Comparison of ENCODE assay signal across 9 cellular contexts in genomic region chr15:70318996-70319465, GRCh38.
A peak's percentile ranks its signal among the peaks of the same experiment; 100 is the strongest.
DNase-seq lines count a peak whose midpoint lies in the region; ATAC-seq, FAIRE-seq and TF ChIP-seq lines count a peak whose summit lies in the region.
"Had no signal": no experiment of that assay in that cellular context is flagged by ENCODE, and none has a peak within 500 bp of the region (broad histone marks: within the 10 kb centered on the region; RNA-seq: fewer than 3 reads in every experiment).

No MANE protein-coding gene starts in this region.

- H3K9me3 ChIP-seq in gastrocnemius medialis, result no peaks in the 10 kb centered on the region

- CTCF ChIA-PET in activated B cell treated with CpG ODN at 0.5 μM for 24 hours (lab: Charles Lee) (interaction anchor here (0.6 to 1.7 kb wide), 3 partner anchors 37 to 138 kb away, joined by 3 to 5 read pairs (median 3); no protein-coding TSS in a partner anchor), WTC11 (lab: Charles Lee) (no interaction called here)
- CTCF ChIA-PET in activated CD8-positive, alpha-beta T cell treated with anti-CD3 and anti-CD28 coated beads for 36 hours (lab: Charles Lee), result no interaction called here

- H3K27me3 Mint-ChIP-seq in activated B cell treated with CpG ODN at 0.5 μM for 24 hours (no peaks in the 10 kb centered on the region), WTC11 (ENCODE audit: low read depth) (no peaks in the 10 kb centered on the region)
- H3K27me3 Mint-ChIP-seq in activated CD8-positive, alpha-beta T cell treated with anti-CD3 and anti-CD28 coated beads for 36 hours, result no peaks in the 10 kb centered on the region

- FAIRE-seq in frontal cortex (lab: Jason Lieb, UNC), result no peak

- intact Hi-C loops in activated B cell treated with CpG ODN at 0.5 μM for 24 hours (cut with micrococcal nuclease) (loop anchor here (1.0 to 2.0 kb wide), 12 partner anchors 11 to 564 kb away; partner anchors contain the start of gene TLE3), gastrocnemius medialis (cut with DNase I; ENCODE audit: low total_unique reads) (no loop called here)
- intact Hi-C loops in activated CD8-positive, alpha-beta T cell treated with anti-CD3 and anti-CD28 coated beads for 36 hours (cut with micrococcal nuclease), result no loop called here

- peaks cover 0 to 13% of the 10 kb centered on the region in 2 donors for H3K4me1 ChIP-seq in gastrocnemius medialis

- no peak for TF ChIP-seq POLR2A in gastrocnemius medialis (IDR thresholded peaks at IDR 0.05)

- H3K4me1 Mint-ChIP-seq in activated B cell treated with CpG ODN at 0.5 μM for 24 hours (peaks cover 57% of the 10 kb centered on the region), WTC11 (peaks cover 23% of the 10 kb centered on the region)
- H3K4me1 Mint-ChIP-seq in activated CD8-positive, alpha-beta T cell treated with anti-CD3 and anti-CD28 coated beads for 36 hours (ENCODE audit: low read depth), result no peaks in the 10 kb centered on the region

- H3K27me3 ChIP-seq in gastrocnemius medialis, result no peaks in the 10 kb centered on the region

- POLR2A ChIA-PET in activated B cell treated with CpG ODN at 0.5 μM for 24 hours (lab: Charles Lee) (interaction anchor here (0.7 to 2.7 kb wide), 18 partner anchors 9 to 1140 kb away, joined by 3 to 25 read pairs (median 4); partner anchors contain the start of gene TLE3), WTC11 (lab: Charles Lee) (no interaction called here)
- POLR2A ChIA-PET in activated CD8-positive, alpha-beta T cell treated with anti-CD3 and anti-CD28 coated beads for 36 hours (lab: Charles Lee), result no interaction called here

- no peaks in the 10 kb centered on the region for H3K36me3 ChIP-seq in gastrocnemius medialis

- no peak for DNase-seq in activated B cell treated with CpG ODN at 0.5 μM for 24 hours
- DNase-seq in gastrocnemius medialis, result peak in 1 of 2 donors; percentile 50
- DNase-seq in KBM-7, result no peak
- no peak for DNase-seq in frontal cortex (ENCODE audit: low spot score in 2 of 2)
- DNase-seq in activated CD8-positive, alpha-beta T cell treated with anti-CD3 and anti-CD28 coated beads for 36 hours, result no peak
- no peak for DNase-seq in WTC11 (ENCODE audit: low spot score)
- DNase-seq: kidney glomerular epithelial cell had no signal

- ATAC-seq in GM18909 (IDR thresholded peaks at IDR 0.05; ENCODE audit: poor library complexity, unreplicated experiment), result peak; percentile 43
- peak; percentile 21 for ATAC-seq in HG03064 (IDR thresholded peaks at IDR 0.05; ENCODE audit: low read depth, unreplicated experiment)
- ATAC-seq in activated B cell treated with CpG ODN at 0.5 μM for 24 hours (ENCODE audit: low read depth), result peak; percentile 25
- peak; percentile 50 to 55 for ATAC-seq in gastrocnemius medialis
- ATAC-seq in activated CD8-positive, alpha-beta T cell treated with anti-CD3 and anti-CD28 coated beads for 36 hours, result no peak
- no peak for ATAC-seq in WTC11

- H3K27ac ChIP-seq in gastrocnemius medialis, result no peak overlapping the region

- no peak overlapping the region for H3K4me3 ChIP-seq in gastrocnemius medialis

- H3K36me3 Mint-ChIP-seq in activated B cell treated with CpG ODN at 0.5 μM for 24 hours (ENCODE audit: low read depth), result no peaks in the 10 kb centered on the region
- H3K36me3 Mint-ChIP-seq in activated CD8-positive, alpha-beta T cell treated with anti-CD3 and anti-CD28 coated beads for 36 hours (ENCODE audit: low read depth), result no peaks in the 10 kb centered on the region
- no peaks in the 10 kb centered on the region for H3K36me3 Mint-ChIP-seq in WTC11

- H3K9me3 Mint-ChIP-seq in activated B cell treated with CpG ODN at 0.5 μM for 24 hours (no peaks in the 10 kb centered on the region), WTC11 (no peaks in the 10 kb centered on the region)
- no peaks in the 10 kb centered on the region for H3K9me3 Mint-ChIP-seq in activated CD8-positive, alpha-beta T cell treated with anti-CD3 and anti-CD28 coated beads for 36 hours

- TF ChIP-seq CTCF in activated B cell treated with CpG ODN at 0.5 μM for 24 hours (IDR thresholded peaks at IDR 0.05), result no peak
- no peak for TF ChIP-seq CTCF in gastrocnemius medialis (IDR thresholded peaks at IDR 0.05 in 4 of 5, conservative IDR thresholded peaks at IDR 0.05 in 1 of 5)
- TF ChIP-seq CTCF in activated CD8-positive, alpha-beta T cell treated with anti-CD3 and anti-CD28 coated beads for 36 hours (IDR thresholded peaks at IDR 0.05), result no peak
- TF ChIP-seq CTCF in WTC11 (IDR thresholded peaks at IDR 0.05), result no peak

- H3K4me3 Mint-ChIP-seq in activated B cell treated with CpG ODN at 0.5 μM for 24 hours, result peak overlapping the region; percentile 72
- no peak overlapping the region for H3K4me3 Mint-ChIP-seq in activated CD8-positive, alpha-beta T cell treated with anti-CD3 and anti-CD28 coated beads for 36 hours
- no peak overlapping the region for H3K4me3 Mint-ChIP-seq in WTC11

- in situ Hi-C loops in gastrocnemius medialis (cut with MboI; ENCODE audit: low sequenced_read_pairs in 4 of 4), result no loop called here
- in situ Hi-C loops in KBM-7 (cut with MboI; ENCODE audit: low pct_unique_long_range_greater_than_20kb, low sequenced_read_pairs), result no loop called here

- H3K27ac Mint-ChIP-seq in activated B cell treated with CpG ODN at 0.5 μM for 24 hours (peak overlapping the region; percentile 85), WTC11 (no peak overlapping the region)
- H3K27ac Mint-ChIP-seq in activated CD8-positive, alpha-beta T cell treated with anti-CD3 and anti-CD28 coated beads for 36 hours, result no peak overlapping the region

TF ChIP-seq in WTC11, 78 proteins besides CTCF, POLR2A, EP300 and RAD21:
- TF ChIP-seq NR1H2 (CRISPR knock-in tag; IDR thresholded peaks at IDR 0.05) (no peak), ZNF532 (CRISPR knock-in tag; IDR thresholded peaks at IDR 0.05; ENCODE audit: borderline replicate concordance) (no peak), NFYB (CRISPR knock-in tag; conservative IDR thresholded peaks at IDR 0.05; ENCODE audit: low read depth) (no peak)
- TF ChIP-seq, protein P1, sequence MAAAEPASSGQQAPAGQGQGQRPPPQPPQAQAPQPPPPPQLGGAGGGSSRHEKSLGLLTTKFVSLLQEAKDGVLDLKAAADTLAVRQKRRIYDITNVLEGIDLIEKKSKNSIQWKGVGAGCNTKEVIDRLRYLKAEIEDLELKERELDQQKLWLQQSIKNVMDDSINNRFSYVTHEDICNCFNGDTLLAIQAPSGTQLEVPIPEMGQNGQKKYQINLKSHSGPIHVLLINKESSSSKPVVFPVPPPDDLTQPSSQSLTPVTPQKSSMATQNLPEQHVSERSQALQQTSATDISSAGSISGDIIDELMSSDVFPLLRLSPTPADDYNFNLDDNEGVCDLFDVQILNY (CRISPR knock-in tag; IDR thresholded peaks at IDR 0.05), result no peak
TF ChIP-seq in WTC11: peak in this region for 0.

Comparison
In these comparisons a context has a peak if more than half of its experiments do, and no peak if none do; other contexts are left out.
1. ATAC-seq: peak in GM18909 (single experiment), HG03064 (single experiment), activated B cell treated with CpG ODN at 0.5 μM for 24 hours (single experiment) and gastrocnemius medialis (2 of 2); none in activated CD8-positive, alpha-beta T cell treated with anti-CD3 and anti-CD28 coated beads for 36 hours (single experiment) and WTC11 (single experiment).